In genomic region chr21:37257526-37257966, GRCh38 we compare ENCODE assay signal across 1 cellular context.
TF ChIP-seq lines count a peak whose summit lies in the region.

No MANE protein-coding gene starts in this region.

TF ChIP-seq in HepG2, 621 proteins besides CTCF, POLR2A, EP300 and RAD21 (continued from another document and continues in another):
- TF ChIP-seq, protein P1, sequence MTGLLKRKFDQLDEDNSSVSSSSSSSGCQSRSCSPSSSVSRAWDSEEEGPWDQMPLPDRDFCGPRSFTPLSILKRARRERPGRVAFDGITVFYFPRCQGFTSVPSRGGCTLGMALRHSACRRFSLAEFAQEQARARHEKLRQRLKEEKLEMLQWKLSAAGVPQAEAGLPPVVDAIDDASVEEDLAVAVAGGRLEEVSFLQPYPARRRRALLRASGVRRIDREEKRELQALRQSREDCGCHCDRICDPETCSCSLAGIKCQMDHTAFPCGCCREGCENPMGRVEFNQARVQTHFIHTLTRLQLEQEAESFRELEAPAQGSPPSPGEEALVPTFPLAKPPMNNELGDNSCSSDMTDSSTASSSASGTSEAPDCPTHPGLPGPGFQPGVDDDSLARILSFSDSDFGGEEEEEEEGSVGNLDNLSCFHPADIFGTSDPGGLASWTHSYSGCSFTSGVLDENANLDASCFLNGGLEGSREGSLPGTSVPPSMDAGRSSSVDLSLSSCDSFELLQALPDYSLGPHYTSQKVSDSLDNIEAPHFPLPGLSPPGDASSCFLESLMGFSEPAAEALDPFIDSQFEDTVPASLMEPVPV (CRISPR knock-in tag; IDR thresholded peaks at IDR 0.05): 0 out of 2 replicates have a peak, but pooled peaks have one; percentile 8
- TF ChIP-seq ZNF792 (CRISPR knock-in tag; IDR thresholded peaks at IDR 0.05) (no peak), SAFB2 (CRISPR knock-in tag; IDR thresholded peaks at IDR 0.05; ENCODE audit: borderline replicate concordance, low read depth) (0 out of 2 replicates have a peak, but pooled peaks have one; percentile 13), ARHGAP35 (CRISPR knock-in tag; IDR thresholded peaks at IDR 0.05; ENCODE audit: borderline replicate concordance) (no peak), ZNF281 (CRISPR knock-in tag; IDR thresholded peaks at IDR 0.05; ENCODE audit: borderline replicate concordance) (no peak), SAP130 (CRISPR knock-in tag; IDR thresholded peaks at IDR 0.05; ENCODE audit: low read depth) (no peak), RERE (CRISPR knock-in tag; IDR thresholded peaks at IDR 0.05; ENCODE audit: low read depth) (no peak), FOXP1 (IDR thresholded peaks at IDR 0.05) (no peak), FOXP1 (CRISPR knock-in tag; IDR thresholded peaks at IDR 0.05) (no peak), DNMT1 (CRISPR knock-in tag; IDR thresholded peaks at IDR 0.05) (no peak), ZFP41 (CRISPR knock-in tag; IDR thresholded peaks at IDR 0.05; ENCODE audit: borderline replicate concordance) (no peak), UBTF (CRISPR knock-in tag; IDR thresholded peaks at IDR 0.05) (peak; percentile 63; the same call in 1 of the 2 replicates), ZNF331 (CRISPR knock-in tag; IDR thresholded peaks at IDR 0.05) (no peak), ZNF558 (CRISPR knock-in tag; IDR thresholded peaks at IDR 0.05; ENCODE audit: borderline replicate concordance) (no peak), MTA1 (CRISPR knock-in tag; IDR thresholded peaks at IDR 0.05; ENCODE audit: borderline replicate concordance) (no peak), ZNF788 (CRISPR knock-in tag; IDR thresholded peaks at IDR 0.05; ENCODE audit: borderline replicate concordance) (no peak), ZNF446 (CRISPR knock-in tag; IDR thresholded peaks at IDR 0.05) (no peak; the same call in 1 of the 2 replicates), BATF2 (CRISPR knock-in tag; IDR thresholded peaks at IDR 0.05) (no peak; the same call in 1 of the 2 replicates), ZFP36L2 (CRISPR knock-in tag; IDR thresholded peaks at IDR 0.05) (no peak), TFDP1 (CRISPR knock-in tag; IDR thresholded peaks at IDR 0.05; ENCODE audit: borderline replicate concordance) (no peak), MXD4 (CRISPR knock-in tag; IDR thresholded peaks at IDR 0.05) (no peak), SMYD3 (CRISPR knock-in tag; IDR thresholded peaks at IDR 0.05) (no peak; the same call in 1 of the 2 replicates), DRAP1 (CRISPR knock-in tag; IDR thresholded peaks at IDR 0.05) (no peak), RAD51 (IDR thresholded peaks at IDR 0.05; ENCODE audit: borderline replicate concordance) (no peak), ZFX (CRISPR knock-in tag; IDR thresholded peaks at IDR 0.05; ENCODE audit: low read depth) (no peak), RBFOX2 (IDR thresholded peaks at IDR 0.05; ENCODE audit: low read depth, low read length) (peak; percentile 70; the same call in 1 of the 2 replicates), ISL2 (CRISPR knock-in tag; IDR thresholded peaks at IDR 0.05) (no peak), KDM1A (CRISPR knock-in tag; IDR thresholded peaks at IDR 0.05) (no peak), ZNF891 (CRISPR knock-in tag; IDR thresholded peaks at IDR 0.05) (peak; percentile 79; the same call in 1 of the 2 replicates), ZNF335 (CRISPR knock-in tag; IDR thresholded peaks at IDR 0.05) (no peak), ZFP82 (CRISPR knock-in tag; IDR thresholded peaks at IDR 0.05; ENCODE audit: borderline replicate concordance) (peak; percentile 88; the same call in 1 of the 2 replicates), ZBTB8A (CRISPR knock-in tag; IDR thresholded peaks at IDR 0.05; ENCODE audit: borderline replicate concordance, low read depth) (no peak), ZSCAN31 (CRISPR knock-in tag; IDR thresholded peaks at IDR 0.05; ENCODE audit: low read depth) (no peak; the same call in 1 of the 2 replicates), ZNF510 (CRISPR knock-in tag; IDR thresholded peaks at IDR 0.05; ENCODE audit: low read depth) (0 out of 2 replicates have a peak, but pooled peaks have one; percentile 13), ZNF550 (CRISPR knock-in tag; IDR thresholded peaks at IDR 0.05; ENCODE audit: borderline replicate concordance) (no peak), ZNF326 (CRISPR knock-in tag; IDR thresholded peaks at IDR 0.05; ENCODE audit: borderline replicate concordance) (no peak), TARDBP (CRISPR knock-in tag; IDR thresholded peaks at IDR 0.05) (no peak), BORCS8-MEF2B (CRISPR knock-in tag; IDR thresholded peaks at IDR 0.05) (no peak), MTF1 (CRISPR knock-in tag; IDR thresholded peaks at IDR 0.05) (no peak), ZMYM2 (CRISPR knock-in tag; IDR thresholded peaks at IDR 0.05) (no peak), U2AF2 (IDR thresholded peaks at IDR 0.05; ENCODE audit: low read depth, low read length) (no peak), ZNF777 (CRISPR knock-in tag; IDR thresholded peaks at IDR 0.05) (no peak)
- TF ChIP-seq, protein P2, sequence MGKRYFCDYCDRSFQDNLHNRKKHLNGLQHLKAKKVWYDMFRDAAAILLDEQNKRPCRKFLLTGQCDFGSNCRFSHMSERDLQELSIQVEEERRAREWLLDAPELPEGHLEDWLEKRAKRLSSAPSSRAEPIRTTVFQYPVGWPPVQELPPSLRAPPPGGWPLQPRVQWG (CRISPR knock-in tag; IDR thresholded peaks at IDR 0.05; ENCODE audit: borderline replicate concordance, low read depth): no peak
- TF ChIP-seq, protein P3, sequence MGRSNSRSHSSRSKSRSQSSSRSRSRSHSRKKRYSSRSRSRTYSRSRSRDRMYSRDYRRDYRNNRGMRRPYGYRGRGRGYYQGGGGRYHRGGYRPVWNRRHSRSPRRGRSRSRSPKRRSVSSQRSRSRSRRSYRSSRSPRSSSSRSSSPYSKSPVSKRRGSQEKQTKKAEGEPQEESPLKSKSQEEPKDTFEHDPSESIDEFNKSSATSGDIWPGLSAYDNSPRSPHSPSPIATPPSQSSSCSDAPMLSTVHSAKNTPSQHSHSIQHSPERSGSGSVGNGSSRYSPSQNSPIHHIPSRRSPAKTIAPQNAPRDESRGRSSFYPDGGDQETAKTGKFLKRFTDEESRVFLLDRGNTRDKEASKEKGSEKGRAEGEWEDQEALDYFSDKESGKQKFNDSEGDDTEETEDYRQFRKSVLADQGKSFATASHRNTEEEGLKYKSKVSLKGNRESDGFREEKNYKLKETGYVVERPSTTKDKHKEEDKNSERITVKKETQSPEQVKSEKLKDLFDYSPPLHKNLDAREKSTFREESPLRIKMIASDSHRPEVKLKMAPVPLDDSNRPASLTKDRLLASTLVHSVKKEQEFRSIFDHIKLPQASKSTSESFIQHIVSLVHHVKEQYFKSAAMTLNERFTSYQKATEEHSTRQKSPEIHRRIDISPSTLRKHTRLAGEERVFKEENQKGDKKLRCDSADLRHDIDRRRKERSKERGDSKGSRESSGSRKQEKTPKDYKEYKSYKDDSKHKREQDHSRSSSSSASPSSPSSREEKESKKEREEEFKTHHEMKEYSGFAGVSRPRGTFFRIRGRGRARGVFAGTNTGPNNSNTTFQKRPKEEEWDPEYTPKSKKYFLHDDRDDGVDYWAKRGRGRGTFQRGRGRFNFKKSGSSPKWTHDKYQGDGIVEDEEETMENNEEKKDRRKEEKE (IDR thresholded peaks at IDR 0.05): no peak
